Comparison of ENCODE assay signal across 11 cellular contexts in the genomic region with DNA sequence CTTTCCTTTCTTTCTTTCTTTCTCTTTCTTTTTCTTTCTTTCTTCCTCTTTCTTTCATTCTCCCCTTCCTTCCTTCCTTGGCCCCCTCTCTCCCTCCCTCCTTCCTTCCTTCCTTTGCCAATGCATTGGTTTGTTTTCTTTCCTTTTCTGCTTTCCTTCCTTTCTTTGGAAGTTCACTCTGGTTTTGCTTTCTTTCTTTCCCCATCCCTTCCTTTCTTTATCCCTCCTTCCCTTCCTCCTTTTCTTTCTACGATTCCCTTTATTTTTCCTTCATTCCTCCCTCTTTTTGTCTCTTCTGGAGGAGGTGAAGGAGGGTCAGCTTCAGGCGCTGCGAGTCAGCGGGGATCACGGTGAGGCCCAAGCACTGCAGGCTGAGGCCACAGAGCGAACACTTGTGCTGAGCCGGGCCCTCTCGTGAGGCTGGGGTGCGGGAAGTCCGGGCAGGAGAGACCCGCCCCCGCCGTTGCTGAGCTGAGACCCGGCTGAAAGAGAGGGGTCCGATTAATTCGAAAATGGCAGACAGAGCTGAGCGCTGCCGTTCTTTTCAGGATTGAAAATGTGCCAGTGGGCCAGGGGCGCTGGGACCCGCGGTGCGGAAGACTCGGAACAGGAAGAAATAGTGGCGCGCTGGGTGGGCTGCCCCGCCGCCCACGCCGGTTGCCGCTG. TPM values are rescaled to one million over a fixed set of nuclear protein-coding genes. Genes with fewer than 3 reads are reported as not detected.
DNase-seq lines count a peak whose midpoint lies in the region; ATAC-seq, FAIRE-seq and TF ChIP-seq lines count a peak whose summit lies in the region.
"Had no signal": no experiment of that assay in that cellular context is flagged by ENCODE, and none has a peak within 500 bp of the region (broad histone marks: within the 10 kb centered on the region; RNA-seq: fewer than 3 reads in every experiment).

No MANE protein-coding gene starts in this region.

- CTCF ChIA-PET in CD4-positive, alpha-beta memory T cell (lab: Charles Lee; ENCODE audit: partially characterized antibody): interaction anchor here (2.4 kb wide), 1 partner anchor 69 kb away, joined by 5 read pairs; no protein-coding TSS in a partner anchor

- peaks cover 15% of the 10 kb centered on the region for H3K4me1 ChIP-seq in CD4-positive, alpha-beta memory T cell (ENCODE audit: insufficient read depth, low read length)

- TF ChIP-seq CTCF in bronchial epithelial cell (IDR thresholded peaks at IDR 0.05; ENCODE audit: insufficient read depth, low read length, severe bottlenecking): no peak
- TF ChIP-seq CTCF in neural crest cell (conservative IDR thresholded peaks at IDR 0.05): no peak

- H3K4me3 ChIP-seq in CD4-positive, alpha-beta memory T cell (ENCODE audit: low read length in 2 of 2): no peak overlapping the region
- H3K4me3 ChIP-seq in bronchial epithelial cell (ENCODE audit: low read depth, low read length): peak overlapping the region; percentile 22

- H3K27ac ChIP-seq in CD4-positive, alpha-beta memory T cell (ENCODE audit: low read depth, low read length): no peak overlapping the region

- DNase-seq in CD4-positive, alpha-beta memory T cell: no peak
- DNase-seq in bronchial epithelial cell (ENCODE audit: low read depth) (no peak), neural crest cell (ENCODE audit: low read depth, low spot score) (peak; percentile 3), SIG-M5 (lab: John Stamatoyannopoulos, UW) (no peak), D341Med (ENCODE audit: low spot score) (no peak), activated gamma-delta T cell (lab: John Stamatoyannopoulos, UW) (no peak)
- DNase-seq: NCI-H1436 treated with DMSO at 0.1 percent for 48 hours had no signal

- no peak for ATAC-seq in HG03378 (IDR thresholded peaks at IDR 0.05; ENCODE audit: unreplicated experiment)

- peaks cover 8 to 25% (median 15%) of the 10 kb centered on the region in 4 donors for H3K4me1 Mint-ChIP-seq in CD4-positive, alpha-beta memory T cell
- H3K4me1 Mint-ChIP-seq in IgD-negative memory B cell: peaks cover 0 to 11% (median 2%) of the 10 kb centered on the region in 3 donors
- peaks cover 11% of the 10 kb centered on the region for H3K4me1 Mint-ChIP-seq in neural crest cell

- peaks cover 44 to 54% of the 10 kb centered on the region in 2 donors for H3K27me3 Mint-ChIP-seq in CD4-positive, alpha-beta memory T cell
- peaks cover 63% of the 10 kb centered on the region for H3K27me3 Mint-ChIP-seq in IgD-negative memory B cell
- H3K27me3 Mint-ChIP-seq in neural crest cell (ENCODE audit: low read depth): peaks cover 94% of the 10 kb centered on the region

- no peaks in the 10 kb centered on the region for H3K9me3 Mint-ChIP-seq in CD4-positive, alpha-beta memory T cell
- H3K9me3 Mint-ChIP-seq in IgD-negative memory B cell (peaks cover 0 to 2% (median 0%) of the 10 kb centered on the region in 3 donors), neural crest cell (no peaks in the 10 kb centered on the region)

- H3K36me3 Mint-ChIP-seq in CD4-positive, alpha-beta memory T cell: no peaks in the 10 kb centered on the region
- H3K36me3 Mint-ChIP-seq in IgD-negative memory B cell (no peaks in the 10 kb centered on the region), neural crest cell (ENCODE audit: low read depth) (no peaks in the 10 kb centered on the region)

- no peaks in the 10 kb centered on the region for H3K9me3 ChIP-seq in CD4-positive, alpha-beta memory T cell (ENCODE audit: control insufficient read depth in 1 of 2, low read length in 2 of 2)

- peak overlapping the region; percentile 45 to 74 (median 63) for H3K4me3 Mint-ChIP-seq in CD4-positive, alpha-beta memory T cell
- peak overlapping the region in 3 of 4 donors; percentile 52 to 65 (median 54) for H3K4me3 Mint-ChIP-seq in IgD-negative memory B cell
- peak overlapping the region; percentile 41 for H3K4me3 Mint-ChIP-seq in neural crest cell

- no peaks in the 10 kb centered on the region for H3K36me3 ChIP-seq in CD4-positive, alpha-beta memory T cell (ENCODE audit: insufficient read depth, low read length)
- no peaks in the 10 kb centered on the region for H3K36me3 ChIP-seq in bronchial epithelial cell (ENCODE audit: control insufficient read depth, insufficient read depth, low read length)

- intact Hi-C loops in CD4-positive, alpha-beta memory T cell (cut with micrococcal nuclease): no loop called here

- H3K27ac Mint-ChIP-seq in CD4-positive, alpha-beta memory T cell: no peak overlapping the region
- H3K27ac Mint-ChIP-seq in IgD-negative memory B cell (peak overlapping the region in 2 of 3 donors; percentile 71 to 86), neural crest cell (ENCODE audit: unreplicated experiment) (no peak overlapping the region)

- POLR2A ChIA-PET in CD4-positive, alpha-beta memory T cell (lab: Charles Lee; ENCODE audit: partially characterized antibody): no interaction called here

- FAIRE-seq in bronchial epithelial cell (lab: Jason Lieb, UNC): no peak
- FAIRE-seq: TTC549 had no signal

- peaks cover 25% of the 10 kb centered on the region for H3K27me3 ChIP-seq in CD4-positive, alpha-beta memory T cell (ENCODE audit: insufficient read depth, low read length)
- H3K27me3 ChIP-seq in bronchial epithelial cell (ENCODE audit: control insufficient read depth, insufficient read depth, low read length): peaks cover 70% of the 10 kb centered on the region

RNA-seq across cellular contexts. Expression of a gene that starts 1.5 kb away (rescaled TPM):
- total RNA-seq in CD4-positive, alpha-beta memory T cell: not detected
- under 1 TPM; 0.05 to 0.07 TPM for polyA plus RNA-seq in CD4-positive, alpha-beta memory T cell
- polyA plus RNA-seq in IgD-negative memory B cell: not detected
- total RNA-seq in bronchial epithelial cell (0.26 TPM in 2 replicates), neural crest cell (not detected in 2 replicates)
- total RNA-seq: posterior vena cava had no signal

Comparison
In these comparisons a context has a peak if more than half of its experiments do, and no peak if none do; other contexts are left out.
1. H3K27ac Mint-ChIP-seq: peak in IgD-negative memory B cell (2 of 3); none in CD4-positive, alpha-beta memory T cell (0 of 7) and neural crest cell (single experiment).
2. Peak in every context shown above with its lines, with median percentiles within 50 percentile points of each other: H3K4me3 Mint-ChIP-seq.